In genomic region chr20:62121776-62122658, GRCh38 we compare ENCODE assay signal across 1 cellular context.
A peak's percentile ranks its signal among the peaks of the same experiment; 100 is the strongest.
TF ChIP-seq lines count a peak whose summit lies in the region.

Gene LSM14B (plus strand): TSS chr20:62122475. CDS start chr20:62122667, 192 bp downstream.

TF ChIP-seq in K562, 482 proteins besides CTCF, POLR2A, EP300 and RAD21 (continued from another document):
- no peak for TF ChIP-seq RBM22 (IDR thresholded peaks at IDR 0.05; ENCODE audit: low read depth, low read length, poor library complexity, severe bottlenecking)
- peak; percentile 95 for TF ChIP-seq HMGN3 (IDR thresholded peaks at IDR 0.05; ENCODE audit: borderline replicate concordance, extremely low read depth, insufficient read length, low read depth, low read length)
- no peak for TF ChIP-seq NELFE (IDR thresholded peaks at IDR 0.05; ENCODE audit: insufficient read depth, insufficient read length)
- TF ChIP-seq HNRNPL (IDR thresholded peaks at IDR 0.05; ENCODE audit: low read depth, low read length), result no peak
- no peak for TF ChIP-seq STAT5A (IDR thresholded peaks at IDR 0.05; ENCODE audit: borderline replicate concordance, low read length)
- peak; percentile 87 for TF ChIP-seq SMAD4 (CRISPR knock-in tag; conservative IDR thresholded peaks at IDR 0.05)
- peak; percentile 76 for TF ChIP-seq CREB1 (IDR thresholded peaks at IDR 0.05)
- no peak; the same call in none of the 2 replicates for TF ChIP-seq CREB1 (CRISPR knock-in tag; IDR thresholded peaks at IDR 0.05)
- TF ChIP-seq MECOM (CRISPR knock-in tag; IDR thresholded peaks at IDR 0.05), result no peak
- peak; percentile 29 for TF ChIP-seq TAF1 (IDR thresholded peaks at IDR 0.05; ENCODE audit: control insufficient read depth, extremely low read depth, insufficient read depth, low read length, severe bottlenecking)
- TF ChIP-seq CREM (IDR thresholded peaks at IDR 0.05; ENCODE audit: low read depth), result peak; percentile 74
- TF ChIP-seq GABPB1 (CRISPR knock-in tag; IDR thresholded peaks at IDR 0.05), result peak; percentile 40; the same call in 1 of the 2 replicates
- TF ChIP-seq ZNF146 (CRISPR knock-in tag; IDR thresholded peaks at IDR 0.05; ENCODE audit: unreplicated experiment), result no peak
- peak; percentile 98 to 99 for TF ChIP-seq SIN3A (IDR thresholded peaks at IDR 0.05; ENCODE audit: borderline replicate concordance in 2 of 2, control insufficient read depth in 1 of 2, low read depth in 2 of 2, low read length in 2 of 2)
- TF ChIP-seq TCFL5 (CRISPR knock-in tag; conservative IDR thresholded peaks at IDR 0.05), result no peak
- no peak for TF ChIP-seq MED1 (CRISPR knock-in tag; IDR thresholded peaks at IDR 0.05; ENCODE audit: borderline replicate concordance)
- TF ChIP-seq, protein P1, sequence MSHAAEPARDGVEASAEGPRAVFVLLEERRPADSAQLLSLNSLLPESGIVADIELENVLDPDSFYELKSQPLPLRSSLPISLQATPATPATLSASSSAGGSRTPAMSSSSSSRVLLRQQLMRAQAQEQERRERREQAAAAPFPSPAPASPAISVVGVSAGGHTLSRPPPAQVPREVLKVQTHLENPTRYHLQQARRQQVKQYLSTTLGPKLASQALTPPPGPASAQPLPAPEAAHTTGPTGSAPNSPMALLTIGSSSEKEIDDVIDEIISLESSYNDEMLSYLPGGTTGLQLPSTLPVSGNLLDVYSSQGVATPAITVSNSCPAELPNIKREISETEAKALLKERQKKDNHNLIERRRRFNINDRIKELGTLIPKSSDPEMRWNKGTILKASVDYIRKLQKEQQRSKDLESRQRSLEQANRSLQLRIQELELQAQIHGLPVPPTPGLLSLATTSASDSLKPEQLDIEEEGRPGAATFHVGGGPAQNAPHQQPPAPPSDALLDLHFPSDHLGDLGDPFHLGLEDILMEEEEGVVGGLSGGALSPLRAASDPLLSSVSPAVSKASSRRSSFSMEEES (CRISPR knock-in tag; IDR thresholded peaks at IDR 0.05), result peak; percentile 14; the same call in 1 of the 2 replicates
- peak; percentile 50 for TF ChIP-seq NEUROD1 (IDR thresholded peaks at IDR 0.05; ENCODE audit: borderline replicate concordance, low read depth, low read length, partially characterized antibody)
- TF ChIP-seq ZNF324 (CRISPR knock-in tag; IDR thresholded peaks at IDR 0.05), result no peak
- TF ChIP-seq, protein P2, sequence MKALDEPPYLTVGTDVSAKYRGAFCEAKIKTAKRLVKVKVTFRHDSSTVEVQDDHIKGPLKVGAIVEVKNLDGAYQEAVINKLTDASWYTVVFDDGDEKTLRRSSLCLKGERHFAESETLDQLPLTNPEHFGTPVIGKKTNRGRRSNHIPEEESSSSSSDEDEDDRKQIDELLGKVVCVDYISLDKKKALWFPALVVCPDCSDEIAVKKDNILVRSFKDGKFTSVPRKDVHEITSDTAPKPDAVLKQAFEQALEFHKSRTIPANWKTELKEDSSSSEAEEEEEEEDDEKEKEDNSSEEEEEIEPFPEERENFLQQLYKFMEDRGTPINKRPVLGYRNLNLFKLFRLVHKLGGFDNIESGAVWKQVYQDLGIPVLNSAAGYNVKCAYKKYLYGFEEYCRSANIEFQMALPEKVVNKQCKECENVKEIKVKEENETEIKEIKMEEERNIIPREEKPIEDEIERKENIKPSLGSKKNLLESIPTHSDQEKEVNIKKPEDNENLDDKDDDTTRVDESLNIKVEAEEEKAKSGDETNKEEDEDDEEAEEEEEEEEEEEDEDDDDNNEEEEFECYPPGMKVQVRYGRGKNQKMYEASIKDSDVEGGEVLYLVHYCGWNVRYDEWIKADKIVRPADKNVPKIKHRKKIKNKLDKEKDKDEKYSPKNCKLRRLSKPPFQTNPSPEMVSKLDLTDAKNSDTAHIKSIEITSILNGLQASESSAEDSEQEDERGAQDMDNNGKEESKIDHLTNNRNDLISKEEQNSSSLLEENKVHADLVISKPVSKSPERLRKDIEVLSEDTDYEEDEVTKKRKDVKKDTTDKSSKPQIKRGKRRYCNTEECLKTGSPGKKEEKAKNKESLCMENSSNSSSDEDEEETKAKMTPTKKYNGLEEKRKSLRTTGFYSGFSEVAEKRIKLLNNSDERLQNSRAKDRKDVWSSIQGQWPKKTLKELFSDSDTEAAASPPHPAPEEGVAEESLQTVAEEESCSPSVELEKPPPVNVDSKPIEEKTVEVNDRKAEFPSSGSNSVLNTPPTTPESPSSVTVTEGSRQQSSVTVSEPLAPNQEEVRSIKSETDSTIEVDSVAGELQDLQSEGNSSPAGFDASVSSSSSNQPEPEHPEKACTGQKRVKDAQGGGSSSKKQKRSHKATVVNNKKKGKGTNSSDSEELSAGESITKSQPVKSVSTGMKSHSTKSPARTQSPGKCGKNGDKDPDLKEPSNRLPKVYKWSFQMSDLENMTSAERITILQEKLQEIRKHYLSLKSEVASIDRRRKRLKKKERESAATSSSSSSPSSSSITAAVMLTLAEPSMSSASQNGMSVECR (CRISPR knock-in tag; IDR thresholded peaks at IDR 0.05), result peak; percentile 98
- TF ChIP-seq JUN (IDR thresholded peaks at IDR 0.05; ENCODE audit: borderline replicate concordance, low read depth, low read length), result 0 out of 2 replicates have a peak, but pooled peaks have one; percentile 15
- TF ChIP-seq JUN (CRISPR knock-in tag; IDR thresholded peaks at IDR 0.05; ENCODE audit: borderline replicate concordance), result no peak
- peak; percentile 65; the same call in 1 of the 2 replicates for TF ChIP-seq ATF7 (IDR thresholded peaks at IDR 0.05)
- TF ChIP-seq MCM2 (IDR thresholded peaks at IDR 0.05; ENCODE audit: low read depth), result no peak
- TF ChIP-seq RBM25 (IDR thresholded peaks at IDR 0.05; ENCODE audit: low read depth, low read length, severe bottlenecking), result peak; percentile 95
- TF ChIP-seq, protein P3, sequence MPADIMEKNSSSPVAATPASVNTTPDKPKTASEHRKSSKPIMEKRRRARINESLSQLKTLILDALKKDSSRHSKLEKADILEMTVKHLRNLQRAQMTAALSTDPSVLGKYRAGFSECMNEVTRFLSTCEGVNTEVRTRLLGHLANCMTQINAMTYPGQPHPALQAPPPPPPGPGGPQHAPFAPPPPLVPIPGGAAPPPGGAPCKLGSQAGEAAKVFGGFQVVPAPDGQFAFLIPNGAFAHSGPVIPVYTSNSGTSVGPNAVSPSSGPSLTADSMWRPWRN (IDR thresholded peaks at IDR 0.05; ENCODE audit: low read depth), result peak; percentile 78
- TF ChIP-seq CTBP1 (IDR thresholded peaks at IDR 0.05; ENCODE audit: borderline replicate concordance), result peak; percentile 90; the same call in 1 of the 2 replicates
- no peak for TF ChIP-seq ZBTB49 (CRISPR knock-in tag; IDR thresholded peaks at IDR 0.05; ENCODE audit: borderline replicate concordance)
- TF ChIP-seq KLF1 (tag; IDR thresholded peaks at IDR 0.05), result peak; percentile 68; the same call in 1 of the 2 replicates
- TF ChIP-seq, protein P4, sequence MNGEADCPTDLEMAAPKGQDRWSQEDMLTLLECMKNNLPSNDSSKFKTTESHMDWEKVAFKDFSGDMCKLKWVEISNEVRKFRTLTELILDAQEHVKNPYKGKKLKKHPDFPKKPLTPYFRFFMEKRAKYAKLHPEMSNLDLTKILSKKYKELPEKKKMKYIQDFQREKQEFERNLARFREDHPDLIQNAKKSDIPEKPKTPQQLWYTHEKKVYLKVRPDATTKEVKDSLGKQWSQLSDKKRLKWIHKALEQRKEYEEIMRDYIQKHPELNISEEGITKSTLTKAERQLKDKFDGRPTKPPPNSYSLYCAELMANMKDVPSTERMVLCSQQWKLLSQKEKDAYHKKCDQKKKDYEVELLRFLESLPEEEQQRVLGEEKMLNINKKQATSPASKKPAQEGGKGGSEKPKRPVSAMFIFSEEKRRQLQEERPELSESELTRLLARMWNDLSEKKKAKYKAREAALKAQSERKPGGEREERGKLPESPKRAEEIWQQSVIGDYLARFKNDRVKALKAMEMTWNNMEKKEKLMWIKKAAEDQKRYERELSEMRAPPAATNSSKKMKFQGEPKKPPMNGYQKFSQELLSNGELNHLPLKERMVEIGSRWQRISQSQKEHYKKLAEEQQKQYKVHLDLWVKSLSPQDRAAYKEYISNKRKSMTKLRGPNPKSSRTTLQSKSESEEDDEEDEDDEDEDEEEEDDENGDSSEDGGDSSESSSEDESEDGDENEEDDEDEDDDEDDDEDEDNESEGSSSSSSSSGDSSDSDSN (IDR thresholded peaks at IDR 0.05; ENCODE audit: borderline replicate concordance in 1 of 2, low read depth in 2 of 2, low read length in 2 of 2), result peak in 1 of 2 experiments; percentile 8; a peak in 1 of 4 replicates
- TF ChIP-seq ZFP36 (IDR thresholded peaks at IDR 0.05; ENCODE audit: low read depth, low read length, partially characterized antibody), result no peak
